In the genomic region with DNA sequence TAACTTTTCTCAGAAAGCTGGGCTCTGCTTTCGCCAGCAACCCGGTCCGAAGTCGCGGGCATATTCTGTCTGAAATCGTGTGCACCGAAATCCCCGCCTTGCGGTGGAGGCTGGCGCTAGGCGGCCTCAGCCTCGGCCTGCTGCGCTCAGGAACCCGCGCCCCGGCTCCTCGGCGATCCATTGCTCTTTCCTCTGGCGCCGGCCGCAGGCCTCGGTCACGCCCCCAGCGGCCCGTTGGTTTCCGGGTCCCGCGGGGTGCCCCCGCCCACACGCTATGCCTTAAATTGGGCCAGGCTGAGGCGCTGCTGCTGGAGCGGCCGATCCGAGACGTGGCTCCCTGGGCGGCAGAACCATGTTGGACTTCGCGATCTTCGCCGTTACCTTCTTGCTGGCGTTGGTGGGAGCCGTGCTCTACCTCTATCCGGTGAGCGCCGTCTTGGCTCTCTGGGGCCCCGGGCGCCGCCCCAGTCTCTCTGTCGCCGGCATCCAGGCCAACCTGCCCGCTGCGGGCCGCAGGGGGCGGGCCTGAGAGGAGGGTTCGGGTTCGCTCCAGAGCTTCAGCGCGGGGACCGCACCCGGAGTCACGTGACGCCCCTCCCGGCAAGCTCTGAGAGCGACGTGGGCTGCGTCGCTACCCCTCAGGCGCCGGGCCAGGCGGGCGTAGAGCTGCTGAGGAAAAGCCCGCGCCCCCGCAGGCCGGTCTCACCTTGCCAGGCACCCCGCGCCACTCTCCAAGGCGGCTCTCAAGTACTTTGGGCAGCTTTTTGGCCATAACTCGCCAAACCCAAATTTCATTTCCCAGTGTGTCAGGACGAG, we compare ENCODE assay signal across 1 cellular context.
TF ChIP-seq lines count a peak whose summit lies in the region.

A gene with protein sequence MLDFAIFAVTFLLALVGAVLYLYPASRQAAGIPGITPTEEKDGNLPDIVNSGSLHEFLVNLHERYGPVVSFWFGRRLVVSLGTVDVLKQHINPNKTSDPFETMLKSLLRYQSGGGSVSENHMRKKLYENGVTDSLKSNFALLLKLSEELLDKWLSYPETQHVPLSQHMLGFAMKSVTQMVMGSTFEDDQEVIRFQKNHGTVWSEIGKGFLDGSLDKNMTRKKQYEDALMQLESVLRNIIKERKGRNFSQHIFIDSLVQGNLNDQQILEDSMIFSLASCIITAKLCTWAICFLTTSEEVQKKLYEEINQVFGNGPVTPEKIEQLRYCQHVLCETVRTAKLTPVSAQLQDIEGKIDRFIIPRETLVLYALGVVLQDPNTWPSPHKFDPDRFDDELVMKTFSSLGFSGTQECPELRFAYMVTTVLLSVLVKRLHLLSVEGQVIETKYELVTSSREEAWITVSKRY (plus strand): TSS at position 308 of the 816 bp plus-strand sequence. CDS start 45 bp downstream, at position 353.

TF ChIP-seq in HepG2, 621 proteins besides CTCF, POLR2A, EP300 and RAD21 (continued from another document and continues in another):
- TF ChIP-seq ZNF317 (CRISPR knock-in tag; IDR thresholded peaks at IDR 0.05) (peak; percentile 92), ZNF546 (CRISPR knock-in tag; conservative IDR thresholded peaks at IDR 0.05) (peak; percentile 93), ETV5 (CRISPR knock-in tag; IDR thresholded peaks at IDR 0.05; ENCODE audit: borderline replicate concordance) (peak; percentile 71), ZFAT (CRISPR knock-in tag; conservative IDR thresholded peaks at IDR 0.05) (no peak; the same call in 1 of the 2 replicates), TARDBP (CRISPR knock-in tag; IDR thresholded peaks at IDR 0.05) (no peak), GLI4 (CRISPR knock-in tag; IDR thresholded peaks at IDR 0.05; ENCODE audit: borderline replicate concordance) (peak; percentile 75; the same call in 1 of the 2 replicates), NFE2 (CRISPR knock-in tag; IDR thresholded peaks at IDR 0.05) (0 out of 2 replicates have a peak, but pooled peaks have one; percentile 19), ZNF12 (CRISPR knock-in tag; IDR thresholded peaks at IDR 0.05) (peak; percentile 94), TSC22D2 (CRISPR knock-in tag; IDR thresholded peaks at IDR 0.05; ENCODE audit: borderline replicate concordance) (peak; percentile 90; the same call in 1 of the 2 replicates), MAZ (IDR thresholded peaks at IDR 0.05; ENCODE audit: borderline replicate concordance, low read depth, low read length) (peak; percentile 96), MAZ (CRISPR knock-in tag; IDR thresholded peaks at IDR 0.05; ENCODE audit: low read depth) (peak; percentile 97), FOXK2 (IDR thresholded peaks at IDR 0.05) (no peak; the same call in 1 of the 2 replicates), ZNF7 (CRISPR knock-in tag; IDR thresholded peaks at IDR 0.05) (no peak), ZNF713 (CRISPR knock-in tag; IDR thresholded peaks at IDR 0.05) (no peak), ZNF230 (CRISPR knock-in tag; IDR thresholded peaks at IDR 0.05) (peak; percentile 87), ZNF562 (CRISPR knock-in tag; IDR thresholded peaks at IDR 0.05; ENCODE audit: borderline replicate concordance) (no peak)
- TF ChIP-seq, protein P1, sequence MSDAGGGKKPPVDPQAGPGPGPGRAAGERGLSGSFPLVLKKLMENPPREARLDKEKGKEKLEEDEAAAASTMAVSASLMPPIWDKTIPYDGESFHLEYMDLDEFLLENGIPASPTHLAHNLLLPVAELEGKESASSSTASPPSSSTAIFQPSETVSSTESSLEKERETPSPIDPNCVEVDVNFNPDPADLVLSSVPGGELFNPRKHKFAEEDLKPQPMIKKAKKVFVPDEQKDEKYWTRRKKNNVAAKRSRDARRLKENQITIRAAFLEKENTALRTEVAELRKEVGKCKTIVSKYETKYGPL (CRISPR knock-in tag; IDR thresholded peaks at IDR 0.05) = 0 out of 2 replicates have a peak, but pooled peaks have one; percentile 12
- TF ChIP-seq, protein P2, sequence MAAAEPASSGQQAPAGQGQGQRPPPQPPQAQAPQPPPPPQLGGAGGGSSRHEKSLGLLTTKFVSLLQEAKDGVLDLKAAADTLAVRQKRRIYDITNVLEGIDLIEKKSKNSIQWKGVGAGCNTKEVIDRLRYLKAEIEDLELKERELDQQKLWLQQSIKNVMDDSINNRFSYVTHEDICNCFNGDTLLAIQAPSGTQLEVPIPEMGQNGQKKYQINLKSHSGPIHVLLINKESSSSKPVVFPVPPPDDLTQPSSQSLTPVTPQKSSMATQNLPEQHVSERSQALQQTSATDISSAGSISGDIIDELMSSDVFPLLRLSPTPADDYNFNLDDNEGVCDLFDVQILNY (CRISPR knock-in tag; conservative IDR thresholded peaks at IDR 0.05) = peak; percentile 83
- TF ChIP-seq, protein P3, sequence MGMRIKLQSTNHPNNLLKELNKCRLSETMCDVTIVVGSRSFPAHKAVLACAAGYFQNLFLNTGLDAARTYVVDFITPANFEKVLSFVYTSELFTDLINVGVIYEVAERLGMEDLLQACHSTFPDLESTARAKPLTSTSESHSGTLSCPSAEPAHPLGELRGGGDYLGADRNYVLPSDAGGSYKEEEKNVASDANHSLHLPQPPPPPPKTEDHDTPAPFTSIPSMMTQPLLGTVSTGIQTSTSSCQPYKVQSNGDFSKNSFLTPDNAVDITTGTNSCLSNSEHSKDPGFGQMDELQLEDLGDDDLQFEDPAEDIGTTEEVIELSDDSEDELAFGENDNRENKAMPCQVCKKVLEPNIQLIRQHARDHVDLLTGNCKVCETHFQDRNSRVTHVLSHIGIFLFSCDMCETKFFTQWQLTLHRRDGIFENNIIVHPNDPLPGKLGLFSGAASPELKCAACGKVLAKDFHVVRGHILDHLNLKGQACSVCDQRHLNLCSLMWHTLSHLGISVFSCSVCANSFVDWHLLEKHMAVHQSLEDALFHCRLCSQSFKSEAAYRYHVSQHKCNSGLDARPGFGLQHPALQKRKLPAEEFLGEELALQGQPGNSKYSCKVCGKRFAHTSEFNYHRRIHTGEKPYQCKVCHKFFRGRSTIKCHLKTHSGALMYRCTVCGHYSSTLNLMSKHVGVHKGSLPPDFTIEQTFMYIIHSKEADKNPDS (CRISPR knock-in tag; IDR thresholded peaks at IDR 0.05) = peak; percentile 63; the same call in 1 of the 2 replicates
- TF ChIP-seq, protein P4, sequence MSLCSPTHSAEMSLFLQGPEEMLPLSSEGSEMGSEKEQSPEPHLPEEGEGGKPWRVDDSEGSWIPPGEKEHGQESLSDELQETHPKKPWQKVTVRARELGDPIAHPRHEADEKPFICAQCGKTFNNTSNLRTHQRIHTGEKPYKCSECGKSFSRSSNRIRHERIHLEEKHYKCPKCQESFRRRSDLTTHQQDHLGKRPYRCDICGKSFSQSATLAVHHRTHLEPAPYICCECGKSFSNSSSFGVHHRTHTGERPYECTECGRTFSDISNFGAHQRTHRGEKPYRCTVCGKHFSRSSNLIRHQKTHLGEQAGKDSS (CRISPR knock-in tag; IDR thresholded peaks at IDR 0.05; ENCODE audit: borderline replicate concordance, low read depth) = peak; percentile 26
- TF ChIP-seq, protein P5, sequence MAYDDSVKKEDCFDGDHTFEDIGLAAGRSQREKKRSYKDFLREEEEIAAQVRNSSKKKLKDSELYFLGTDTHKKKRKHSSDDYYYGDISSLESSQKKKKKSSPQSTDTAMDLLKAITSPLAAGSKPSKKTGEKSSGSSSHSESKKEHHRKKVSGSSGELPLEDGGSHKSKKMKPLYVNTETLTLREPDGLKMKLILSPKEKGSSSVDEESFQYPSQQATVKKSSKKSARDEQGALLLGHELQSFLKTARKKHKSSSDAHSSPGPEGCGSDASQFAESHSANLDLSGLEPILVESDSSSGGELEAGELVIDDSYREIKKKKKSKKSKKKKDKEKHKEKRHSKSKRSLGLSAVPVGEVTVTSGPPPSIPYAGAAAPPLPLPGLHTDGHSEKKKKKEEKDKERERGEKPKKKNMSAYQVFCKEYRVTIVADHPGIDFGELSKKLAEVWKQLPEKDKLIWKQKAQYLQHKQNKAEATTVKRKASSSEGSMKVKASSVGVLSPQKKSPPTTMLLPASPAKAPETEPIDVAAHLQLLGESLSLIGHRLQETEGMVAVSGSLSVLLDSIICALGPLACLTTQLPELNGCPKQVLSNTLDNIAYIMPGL (CRISPR knock-in tag; IDR thresholded peaks at IDR 0.05; ENCODE audit: borderline replicate concordance in 1 of 2, low read depth in 1 of 2) = peak; percentile 91 to 95
- TF ChIP-seq, protein P6, sequence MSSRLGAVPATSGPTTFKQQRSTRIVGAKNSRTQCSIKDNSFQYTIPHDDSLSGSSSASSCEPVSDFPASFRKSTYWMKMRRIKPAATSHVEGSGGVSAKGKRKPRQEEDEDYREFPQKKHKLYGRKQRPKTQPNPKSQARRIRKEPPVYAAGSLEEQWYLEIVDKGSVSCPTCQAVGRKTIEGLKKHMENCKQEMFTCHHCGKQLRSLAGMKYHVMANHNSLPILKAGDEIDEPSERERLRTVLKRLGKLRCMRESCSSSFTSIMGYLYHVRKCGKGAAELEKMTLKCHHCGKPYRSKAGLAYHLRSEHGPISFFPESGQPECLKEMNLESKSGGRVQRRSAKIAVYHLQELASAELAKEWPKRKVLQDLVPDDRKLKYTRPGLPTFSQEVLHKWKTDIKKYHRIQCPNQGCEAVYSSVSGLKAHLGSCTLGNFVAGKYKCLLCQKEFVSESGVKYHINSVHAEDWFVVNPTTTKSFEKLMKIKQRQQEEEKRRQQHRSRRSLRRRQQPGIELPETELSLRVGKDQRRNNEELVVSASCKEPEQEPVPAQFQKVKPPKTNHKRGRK (CRISPR knock-in tag; IDR thresholded peaks at IDR 0.05) = no peak; the same call in none of the 2 replicates
- TF ChIP-seq, protein P7, sequence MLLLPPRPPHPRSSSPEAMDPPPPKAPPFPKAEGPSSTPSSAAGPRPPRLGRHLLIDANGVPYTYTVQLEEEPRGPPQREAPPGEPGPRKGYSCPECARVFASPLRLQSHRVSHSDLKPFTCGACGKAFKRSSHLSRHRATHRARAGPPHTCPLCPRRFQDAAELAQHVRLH (CRISPR knock-in tag; IDR thresholded peaks at IDR 0.05; ENCODE audit: borderline replicate concordance, low read depth) = peak; percentile 81
- TF ChIP-seq, protein P8, sequence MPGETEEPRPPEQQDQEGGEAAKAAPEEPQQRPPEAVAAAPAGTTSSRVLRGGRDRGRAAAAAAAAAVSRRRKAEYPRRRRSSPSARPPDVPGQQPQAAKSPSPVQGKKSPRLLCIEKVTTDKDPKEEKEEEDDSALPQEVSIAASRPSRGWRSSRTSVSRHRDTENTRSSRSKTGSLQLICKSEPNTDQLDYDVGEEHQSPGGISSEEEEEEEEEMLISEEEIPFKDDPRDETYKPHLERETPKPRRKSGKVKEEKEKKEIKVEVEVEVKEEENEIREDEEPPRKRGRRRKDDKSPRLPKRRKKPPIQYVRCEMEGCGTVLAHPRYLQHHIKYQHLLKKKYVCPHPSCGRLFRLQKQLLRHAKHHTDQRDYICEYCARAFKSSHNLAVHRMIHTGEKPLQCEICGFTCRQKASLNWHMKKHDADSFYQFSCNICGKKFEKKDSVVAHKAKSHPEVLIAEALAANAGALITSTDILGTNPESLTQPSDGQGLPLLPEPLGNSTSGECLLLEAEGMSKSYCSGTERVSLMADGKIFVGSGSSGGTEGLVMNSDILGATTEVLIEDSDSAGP (CRISPR knock-in tag; IDR thresholded peaks at IDR 0.05; ENCODE audit: borderline replicate concordance) = peak; percentile 98
- TF ChIP-seq, protein P9, sequence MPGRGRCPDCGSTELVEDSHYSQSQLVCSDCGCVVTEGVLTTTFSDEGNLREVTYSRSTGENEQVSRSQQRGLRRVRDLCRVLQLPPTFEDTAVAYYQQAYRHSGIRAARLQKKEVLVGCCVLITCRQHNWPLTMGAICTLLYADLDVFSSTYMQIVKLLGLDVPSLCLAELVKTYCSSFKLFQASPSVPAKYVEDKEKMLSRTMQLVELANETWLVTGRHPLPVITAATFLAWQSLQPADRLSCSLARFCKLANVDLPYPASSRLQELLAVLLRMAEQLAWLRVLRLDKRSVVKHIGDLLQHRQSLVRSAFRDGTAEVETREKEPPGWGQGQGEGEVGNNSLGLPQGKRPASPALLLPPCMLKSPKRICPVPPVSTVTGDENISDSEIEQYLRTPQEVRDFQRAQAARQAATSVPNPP (CRISPR knock-in tag; IDR thresholded peaks at IDR 0.05) = peak; percentile 99
- TF ChIP-seq, protein P10, sequence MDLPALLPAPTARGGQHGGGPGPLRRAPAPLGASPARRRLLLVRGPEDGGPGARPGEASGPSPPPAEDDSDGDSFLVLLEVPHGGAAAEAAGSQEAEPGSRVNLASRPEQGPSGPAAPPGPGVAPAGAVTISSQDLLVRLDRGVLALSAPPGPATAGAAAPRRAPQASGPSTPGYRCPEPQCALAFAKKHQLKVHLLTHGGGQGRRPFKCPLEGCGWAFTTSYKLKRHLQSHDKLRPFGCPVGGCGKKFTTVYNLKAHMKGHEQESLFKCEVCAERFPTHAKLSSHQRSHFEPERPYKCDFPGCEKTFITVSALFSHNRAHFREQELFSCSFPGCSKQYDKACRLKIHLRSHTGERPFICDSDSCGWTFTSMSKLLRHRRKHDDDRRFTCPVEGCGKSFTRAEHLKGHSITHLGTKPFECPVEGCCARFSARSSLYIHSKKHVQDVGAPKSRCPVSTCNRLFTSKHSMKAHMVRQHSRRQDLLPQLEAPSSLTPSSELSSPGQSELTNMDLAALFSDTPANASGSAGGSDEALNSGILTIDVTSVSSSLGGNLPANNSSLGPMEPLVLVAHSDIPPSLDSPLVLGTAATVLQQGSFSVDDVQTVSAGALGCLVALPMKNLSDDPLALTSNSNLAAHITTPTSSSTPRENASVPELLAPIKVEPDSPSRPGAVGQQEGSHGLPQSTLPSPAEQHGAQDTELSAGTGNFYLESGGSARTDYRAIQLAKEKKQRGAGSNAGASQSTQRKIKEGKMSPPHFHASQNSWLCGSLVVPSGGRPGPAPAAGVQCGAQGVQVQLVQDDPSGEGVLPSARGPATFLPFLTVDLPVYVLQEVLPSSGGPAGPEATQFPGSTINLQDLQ (CRISPR knock-in tag; IDR thresholded peaks at IDR 0.05) = peak; percentile 52
- TF ChIP-seq, protein P11, sequence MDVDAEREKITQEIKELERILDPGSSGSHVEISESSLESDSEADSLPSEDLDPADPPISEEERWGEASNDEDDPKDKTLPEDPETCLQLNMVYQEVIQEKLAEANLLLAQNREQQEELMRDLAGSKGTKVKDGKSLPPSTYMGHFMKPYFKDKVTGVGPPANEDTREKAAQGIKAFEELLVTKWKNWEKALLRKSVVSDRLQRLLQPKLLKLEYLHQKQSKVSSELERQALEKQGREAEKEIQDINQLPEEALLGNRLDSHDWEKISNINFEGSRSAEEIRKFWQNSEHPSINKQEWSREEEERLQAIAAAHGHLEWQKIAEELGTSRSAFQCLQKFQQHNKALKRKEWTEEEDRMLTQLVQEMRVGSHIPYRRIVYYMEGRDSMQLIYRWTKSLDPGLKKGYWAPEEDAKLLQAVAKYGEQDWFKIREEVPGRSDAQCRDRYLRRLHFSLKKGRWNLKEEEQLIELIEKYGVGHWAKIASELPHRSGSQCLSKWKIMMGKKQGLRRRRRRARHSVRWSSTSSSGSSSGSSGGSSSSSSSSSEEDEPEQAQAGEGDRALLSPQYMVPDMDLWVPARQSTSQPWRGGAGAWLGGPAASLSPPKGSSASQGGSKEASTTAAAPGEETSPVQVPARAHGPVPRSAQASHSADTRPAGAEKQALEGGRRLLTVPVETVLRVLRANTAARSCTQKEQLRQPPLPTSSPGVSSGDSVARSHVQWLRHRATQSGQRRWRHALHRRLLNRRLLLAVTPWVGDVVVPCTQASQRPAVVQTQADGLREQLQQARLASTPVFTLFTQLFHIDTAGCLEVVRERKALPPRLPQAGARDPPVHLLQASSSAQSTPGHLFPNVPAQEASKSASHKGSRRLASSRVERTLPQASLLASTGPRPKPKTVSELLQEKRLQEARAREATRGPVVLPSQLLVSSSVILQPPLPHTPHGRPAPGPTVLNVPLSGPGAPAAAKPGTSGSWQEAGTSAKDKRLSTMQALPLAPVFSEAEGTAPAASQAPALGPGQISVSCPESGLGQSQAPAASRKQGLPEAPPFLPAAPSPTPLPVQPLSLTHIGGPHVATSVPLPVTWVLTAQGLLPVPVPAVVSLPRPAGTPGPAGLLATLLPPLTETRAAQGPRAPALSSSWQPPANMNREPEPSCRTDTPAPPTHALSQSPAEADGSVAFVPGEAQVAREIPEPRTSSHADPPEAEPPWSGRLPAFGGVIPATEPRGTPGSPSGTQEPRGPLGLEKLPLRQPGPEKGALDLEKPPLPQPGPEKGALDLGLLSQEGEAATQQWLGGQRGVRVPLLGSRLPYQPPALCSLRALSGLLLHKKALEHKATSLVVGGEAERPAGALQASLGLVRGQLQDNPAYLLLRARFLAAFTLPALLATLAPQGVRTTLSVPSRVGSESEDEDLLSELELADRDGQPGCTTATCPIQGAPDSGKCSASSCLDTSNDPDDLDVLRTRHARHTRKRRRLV (CRISPR knock-in tag; IDR thresholded peaks at IDR 0.05) = peak; percentile 98
